ENCODE assay signal across 3 cellular contexts in the genomic region with DNA sequence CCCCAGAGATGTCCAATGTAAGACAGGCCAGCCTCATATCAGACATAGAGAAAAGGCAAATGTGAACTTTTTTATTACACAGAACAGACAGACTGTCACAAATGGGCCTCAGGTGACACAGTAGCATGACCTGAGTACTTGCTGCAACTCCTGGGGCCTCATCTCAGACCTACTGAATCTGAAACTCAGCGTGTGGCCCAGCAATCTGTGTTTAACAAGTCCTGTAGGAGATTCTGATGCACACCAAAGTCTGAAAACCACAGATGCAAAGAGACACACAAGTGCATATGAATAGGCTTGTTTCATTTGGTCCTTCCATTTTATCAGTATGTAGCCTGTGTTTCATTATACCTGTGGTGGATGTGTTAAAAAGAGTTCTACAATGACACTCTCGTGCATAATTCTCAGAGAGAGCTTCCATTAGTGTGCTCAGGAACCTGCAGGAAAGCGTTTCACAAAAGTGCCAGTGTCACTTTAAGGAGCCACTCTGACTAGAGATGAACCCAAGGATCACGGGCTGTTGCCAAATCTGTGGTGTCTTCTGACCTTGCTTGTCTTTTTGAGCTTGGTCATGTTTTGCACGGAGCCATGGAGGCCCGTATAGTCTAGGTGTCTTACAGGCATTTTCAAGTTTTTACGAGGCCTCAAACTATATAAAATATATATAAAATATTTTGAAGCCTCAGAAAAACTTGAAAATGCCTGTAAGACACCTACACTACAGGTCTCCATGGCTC.
TF ChIP-seq lines count a peak whose summit lies in the region.

No MANE protein-coding gene starts in this region.

TF ChIP-seq in A549, 52 proteins besides CTCF, POLR2A, EP300 and RAD21 (continued from another document):
- TF ChIP-seq, protein P1, sequence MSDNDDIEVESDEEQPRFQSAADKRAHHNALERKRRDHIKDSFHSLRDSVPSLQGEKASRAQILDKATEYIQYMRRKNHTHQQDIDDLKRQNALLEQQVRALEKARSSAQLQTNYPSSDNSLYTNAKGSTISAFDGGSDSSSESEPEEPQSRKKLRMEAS (IDR thresholded peaks at IDR 0.05), result no peak
- TF ChIP-seq, protein P2, sequence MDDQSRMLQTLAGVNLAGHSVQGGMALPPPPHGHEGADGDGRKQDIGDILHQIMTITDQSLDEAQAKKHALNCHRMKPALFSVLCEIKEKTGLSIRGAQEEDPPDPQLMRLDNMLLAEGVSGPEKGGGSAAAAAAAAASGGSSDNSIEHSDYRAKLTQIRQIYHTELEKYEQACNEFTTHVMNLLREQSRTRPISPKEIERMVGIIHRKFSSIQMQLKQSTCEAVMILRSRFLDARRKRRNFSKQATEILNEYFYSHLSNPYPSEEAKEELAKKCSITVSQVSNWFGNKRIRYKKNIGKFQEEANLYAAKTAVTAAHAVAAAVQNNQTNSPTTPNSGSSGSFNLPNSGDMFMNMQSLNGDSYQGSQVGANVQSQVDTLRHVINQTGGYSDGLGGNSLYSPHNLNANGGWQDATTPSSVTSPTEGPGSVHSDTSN (IDR thresholded peaks at IDR 0.05), result no peak
- TF ChIP-seq FOSB (CRISPR knock-in tag; IDR thresholded peaks at IDR 0.05) (no peak), HES2 (IDR thresholded peaks at IDR 0.05) (no peak), CBX2 (IDR thresholded peaks at IDR 0.05; ENCODE audit: borderline replicate concordance, low read depth) (no peak), JUNB (IDR thresholded peaks at IDR 0.05) (no peak), EHMT2 (IDR thresholded peaks at IDR 0.05; ENCODE audit: low read depth) (no peak), FOXS1 (CRISPR knock-in tag; IDR thresholded peaks at IDR 0.05) (no peak), BHLHE40 (IDR thresholded peaks at IDR 0.05; ENCODE audit: low read depth, low read length) (no peak)
- TF ChIP-seq, protein P3, sequence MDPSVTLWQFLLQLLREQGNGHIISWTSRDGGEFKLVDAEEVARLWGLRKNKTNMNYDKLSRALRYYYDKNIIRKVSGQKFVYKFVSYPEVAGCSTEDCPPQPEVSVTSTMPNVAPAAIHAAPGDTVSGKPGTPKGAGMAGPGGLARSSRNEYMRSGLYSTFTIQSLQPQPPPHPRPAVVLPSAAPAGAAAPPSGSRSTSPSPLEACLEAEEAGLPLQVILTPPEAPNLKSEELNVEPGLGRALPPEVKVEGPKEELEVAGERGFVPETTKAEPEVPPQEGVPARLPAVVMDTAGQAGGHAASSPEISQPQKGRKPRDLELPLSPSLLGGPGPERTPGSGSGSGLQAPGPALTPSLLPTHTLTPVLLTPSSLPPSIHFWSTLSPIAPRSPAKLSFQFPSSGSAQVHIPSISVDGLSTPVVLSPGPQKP (IDR thresholded peaks at IDR 0.05; ENCODE audit: low read depth, low read length), result no peak

TF ChIP-seq in GM12891, 5 proteins besides CTCF, POLR2A, EP300 and RAD21 (continued from another document):
- TF ChIP-seq POU2F2 (IDR thresholded peaks at IDR 0.05; ENCODE audit: low read depth, low read length), result no peak
- no peak for TF ChIP-seq PAX5 (IDR thresholded peaks at IDR 0.05; ENCODE audit: insufficient read depth, low read length, severe bottlenecking)
- TF ChIP-seq POLR2AphosphoS5 (IDR thresholded peaks at IDR 0.05; ENCODE audit: low read depth, low read length), result no peak
- TF ChIP-seq SPI1 (IDR thresholded peaks at IDR 0.05; ENCODE audit: low read depth, low read length), result no peak

TF ChIP-seq in H1, 55 proteins besides CTCF, POLR2A, EP300 and RAD21 (continued from another document):
- TF ChIP-seq RBBP5 (IDR thresholded peaks at IDR 0.05; ENCODE audit: borderline replicate concordance, low read depth, low read length) (no peak), SIRT6 (IDR thresholded peaks at IDR 0.05; ENCODE audit: low read length) (no peak), CEBPB (IDR thresholded peaks at IDR 0.05; ENCODE audit: low read depth, low read length) (no peak), HDAC2 (IDR thresholded peaks at IDR 0.05; ENCODE audit: borderline replicate concordance in 1 of 2, low read depth in 2 of 2, low read length in 2 of 2) (no peak), CBX8 (IDR thresholded peaks at IDR 0.05; ENCODE audit: borderline replicate concordance, low read depth, low read length) (no peak), YY1 (IDR thresholded peaks at IDR 0.05; ENCODE audit: low read depth, low read length) (no peak), JUN (IDR thresholded peaks at IDR 0.05; ENCODE audit: low read depth, low read length) (no peak), JUND (IDR thresholded peaks at IDR 0.05; ENCODE audit: low read length) (no peak), E2F6 (IDR thresholded peaks at IDR 0.05) (no peak), SAP30 (IDR thresholded peaks at IDR 0.05; ENCODE audit: insufficient read depth, insufficient replicate concordance, low read length) (no peak), RXRA (IDR thresholded peaks at IDR 0.05; ENCODE audit: insufficient read depth, low read depth, low read length) (no peak), ASH2L (IDR thresholded peaks at IDR 0.05; ENCODE audit: low read length) (no peak), EZH2 (IDR thresholded peaks at IDR 0.05; ENCODE audit: low read depth, low read length, severe bottlenecking) (no peak), NRF1 (IDR thresholded peaks at IDR 0.05; ENCODE audit: low read depth, low read length) (no peak), HDAC6 (IDR thresholded peaks at IDR 0.05; ENCODE audit: low read depth, low read length) (no peak), EGR1 (IDR thresholded peaks at IDR 0.05; ENCODE audit: borderline replicate concordance, low read depth, low read length) (no peak), GTF2F1 (IDR thresholded peaks at IDR 0.05; ENCODE audit: borderline replicate concordance, low read depth, low read length) (no peak), SIX5 (IDR thresholded peaks at IDR 0.05; ENCODE audit: low read depth, low read length) (no peak)
